ENCODE assay signal across 18 cellular contexts in genomic region chr1:244218220-244218619, GRCh38.
DNase-seq lines count a peak whose midpoint lies in the region; ATAC-seq and FAIRE-seq lines count a peak whose summit lies in the region.
"Had no signal": no experiment of that assay in that cellular context is flagged by ENCODE, and none has a peak within 500 bp of the region (broad histone marks: within the 10 kb centered on the region; RNA-seq: fewer than 3 reads in every experiment).

No MANE protein-coding gene starts in this region.

- DNase-seq in RPMI7951 (ENCODE audit: low read depth): peak; percentile 27
- DNase-seq in frontal cortex (ENCODE audit: low spot score in 2 of 2): peak; percentile 47 to 56
- peak; percentile 76 for DNase-seq in midbrain (lab: John Stamatoyannopoulos, UW)
- peak; percentile 76 for DNase-seq in putamen (ENCODE audit: low spot score)
- no peak for DNase-seq in glomerular visceral epithelial cell (ENCODE audit: extremely low spot score)
- DNase-seq in GM19238 (ENCODE audit: insufficient read length, low spot score): no peak
- no peak for DNase-seq in stimulated activated naive CD4-positive, alpha-beta T cell treated with Interleukin-2 at 50 U/mL for 16 hours (lab: John Stamatoyannopoulos, UW)
- DNase-seq: DMS53, GOT3, KG1, NCI-H1048, NCI-H146, NCI-H2081, NCI-H748 treated with DMSO at 0.1 percent for 48 hours, OCI-M1, RPMI8226, SJCRH30 had no signal

- no peak for ATAC-seq in GM19035 (IDR thresholded peaks at IDR 0.05; ENCODE audit: unreplicated experiment)

- no peak for FAIRE-seq in frontal cortex (lab: Jason Lieb, UNC)

Comparison
In these comparisons a context has a peak if more than half of its experiments do, and no peak if none do; other contexts are left out.
1. DNase-seq: peak in RPMI7951 (single experiment), frontal cortex (2 of 2), midbrain (single experiment) and putamen (single experiment); none in glomerular visceral epithelial cell (single experiment), GM19238 (single experiment) and stimulated activated naive CD4-positive, alpha-beta T cell treated with Interleukin-2 at 50 U/mL for 16 hours (single experiment).